ENCODE assay signal across 18 cellular contexts in the genomic region with DNA sequence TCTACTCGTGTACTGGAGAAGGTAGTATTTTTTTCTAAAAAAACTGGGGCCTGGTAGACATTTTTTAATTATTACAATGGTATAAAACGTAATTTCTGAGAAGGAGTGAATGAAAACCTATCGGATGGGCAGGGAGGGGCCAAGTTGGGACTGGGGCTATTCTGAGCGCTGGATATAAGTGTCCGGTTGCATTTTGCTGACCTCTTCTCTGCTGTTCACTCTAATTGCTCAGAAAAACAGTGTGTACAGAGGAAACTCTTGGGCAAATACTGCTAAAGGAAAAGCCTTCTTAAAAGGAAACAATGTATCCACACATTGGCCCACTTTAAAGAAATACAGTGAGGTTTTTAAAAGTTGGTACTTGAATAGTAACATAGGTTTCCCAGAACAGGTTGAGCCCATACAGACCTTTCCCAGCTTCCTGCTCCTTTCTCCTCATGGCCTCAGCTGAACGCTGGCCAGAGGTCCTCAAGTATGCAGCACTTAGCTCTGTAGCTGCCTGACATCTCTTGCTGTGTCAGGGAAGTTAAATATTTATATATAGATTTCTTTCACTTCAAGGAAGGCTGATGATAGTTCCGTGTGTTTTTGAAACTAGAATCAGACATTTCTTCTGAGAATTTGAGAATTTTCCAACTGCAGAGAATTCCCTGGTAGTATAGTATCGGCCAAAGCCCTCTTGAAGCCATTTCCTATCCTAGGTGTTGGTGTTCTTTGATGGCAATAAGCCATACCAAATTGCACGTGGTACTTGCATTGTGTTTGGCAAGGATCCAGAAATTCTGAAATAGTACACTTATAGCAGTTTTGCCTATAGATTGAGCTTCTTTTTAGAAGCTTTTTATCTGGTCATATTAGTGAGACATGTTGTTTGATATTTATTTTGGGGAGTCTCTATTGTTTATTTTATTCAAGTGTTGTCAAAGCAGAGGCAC.
DNase-seq lines count a peak whose midpoint lies in the region; ATAC-seq and TF ChIP-seq lines count a peak whose summit lies in the region.
"Had no signal": no experiment of that assay in that cellular context is flagged by ENCODE, and none has a peak within 500 bp of the region (broad histone marks: within the 10 kb centered on the region; RNA-seq: fewer than 3 reads in every experiment).

No MANE protein-coding gene starts in this region.

- H3K36me3 Mint-ChIP-seq in osteocyte (ENCODE audit: unreplicated experiment), result peaks cover 2% of the 10 kb centered on the region

- peaks cover 41% of the 10 kb centered on the region for H3K4me1 Mint-ChIP-seq in osteocyte (ENCODE audit: unreplicated experiment)

- H3K4me3 ChIP-seq in cardiac muscle cell, result no peak overlapping the region
- H3K4me3 ChIP-seq: BLaER1, breast epithelium, GM23338, prostate gland had no signal

- H3K27ac ChIP-seq in cardiac muscle cell, result peak overlapping the region; percentile 85
- H3K27ac ChIP-seq: BLaER1, breast epithelium, prostate gland, WERI-Rb-1 had no signal

- peak overlapping the region; percentile 10 for H3K4me3 Mint-ChIP-seq in osteocyte (ENCODE audit: unreplicated experiment)
- H3K4me3 Mint-ChIP-seq: GM23338, type B pancreatic cell had no signal

- no peak for DNase-seq in HEK293T (ENCODE audit: extremely low spot score)
- peak; percentile 53 for DNase-seq in NCI-H2196 (lab: John Stamatoyannopoulos, UW; ENCODE audit: unreplicated experiment)
- peak in 1 of 2 donors; percentile 73 for DNase-seq in cardiac muscle cell (ENCODE audit: low read depth in 1 of 2, low spot score in 1 of 2)
- no peak for DNase-seq in osteocyte (ENCODE audit: extremely low spot score, unreplicated experiment)
- no peak for DNase-seq in dedifferentiated amniotic fluid mesenchymal stem cell (ENCODE audit: extremely low spot score)
- no peak for DNase-seq in hypothalamus (lab: John Stamatoyannopoulos, UW)
- DNase-seq in Ammon's horn (ENCODE audit: low spot score), result no peak
- DNase-seq: activated naive CD4-positive, alpha-beta T cell treated with Interleukin-2 at 50 U/mL for 16 hours; effector CD8-positive, alpha-beta T cell; EL; NCI-H1694; WERI-Rb-1 had no signal

- H3K27ac Mint-ChIP-seq in osteocyte (ENCODE audit: unreplicated experiment), result peak overlapping the region; percentile 70
- H3K27ac Mint-ChIP-seq: GM23338, type B pancreatic cell had no signal

- H3K9me3 Mint-ChIP-seq in osteocyte (ENCODE audit: unreplicated experiment), result no peaks in the 10 kb centered on the region
- H3K9me3 Mint-ChIP-seq: GM23338, type B pancreatic cell had no signal

- TF ChIP-seq CTCF in cardiac muscle cell (IDR thresholded peaks at IDR 0.05; ENCODE audit: low read depth, low read length), result no peak
- TF ChIP-seq CTCF in osteocyte (IDR thresholded peaks at IDR 0.05), result no peak

- H3K27me3 Mint-ChIP-seq in osteocyte (ENCODE audit: unreplicated experiment), result no peaks in the 10 kb centered on the region
- H3K27me3 Mint-ChIP-seq: type B pancreatic cell had no signal

- ATAC-seq in GM21390 (IDR thresholded peaks at IDR 0.05; ENCODE audit: unreplicated experiment), result no peak
- ATAC-seq: GM23338 had no signal

- H3K27me3 ChIP-seq in cardiac muscle cell, result no peaks in the 10 kb centered on the region
- H3K27me3 ChIP-seq: BLaER1, breast epithelium had no signal

- no peaks in the 10 kb centered on the region for H3K9me3 ChIP-seq in cardiac muscle cell (ENCODE audit: low read depth)
- H3K9me3 ChIP-seq: BLaER1, breast epithelium, prostate gland had no signal

- H3K36me3 ChIP-seq in cardiac muscle cell, result no peaks in the 10 kb centered on the region
- H3K36me3 ChIP-seq: BLaER1, breast epithelium, prostate gland, WERI-Rb-1 had no signal

- H3K4me1 ChIP-seq in cardiac muscle cell (ENCODE audit: low read depth), result peaks cover 14% of the 10 kb centered on the region
- H3K4me1 ChIP-seq: BLaER1, breast epithelium, prostate gland had no signal

- CTCF ChIA-PET in HEK293T (lab: Yijun Ruan, JAX), result interaction anchor here (0.6 to 1.3 kb wide), 2 partner anchors 12 to 318 kb away, joined by 3 to 4 read pairs; no protein-coding TSS in a partner anchor

- POLR2A ChIA-PET in HEK293T (lab: Yijun Ruan, JAX), result no interaction called here

TF ChIP-seq in HEK293T, 16 proteins besides CTCF, POLR2A, EP300 and RAD21:
- 0 out of 2 replicates have a peak, but pooled peaks have one; percentile 33 for TF ChIP-seq L3MBTL2 (conservative IDR thresholded peaks at IDR 0.05)
- no peak for TF ChIP-seq ZNF384 (IDR thresholded peaks at IDR 0.05)
